Comparison of ENCODE assay signal across 2 cellular contexts in the genomic region with DNA sequence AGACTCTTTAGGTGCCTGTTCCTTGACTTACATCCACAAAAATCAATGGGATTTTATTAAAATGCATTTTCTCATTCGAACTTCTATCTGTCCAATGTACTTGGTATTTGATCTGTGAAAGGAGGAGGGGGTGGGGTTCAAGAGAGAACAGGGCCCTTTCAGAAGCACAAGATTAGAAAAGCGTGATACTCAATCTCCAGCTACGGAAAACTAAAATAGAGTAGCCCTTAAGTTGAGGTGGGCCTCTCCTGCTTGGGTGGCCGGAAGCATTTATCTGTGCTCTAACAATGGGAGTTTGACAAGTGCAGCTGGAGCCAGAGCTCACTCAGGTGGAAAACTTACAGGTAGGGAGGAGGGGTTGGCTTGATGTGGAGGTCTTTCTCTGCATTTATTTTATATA.
A peak's percentile ranks its signal among the peaks of the same experiment; 100 is the strongest.
TF ChIP-seq lines count a peak whose summit lies in the region.

No MANE protein-coding gene starts in this region.

TF ChIP-seq in endothelial cell of umbilical vein, 7 proteins besides CTCF, POLR2A, EP300 and RAD21:
- TF ChIP-seq JUN (IDR thresholded peaks at IDR 0.05; ENCODE audit: borderline replicate concordance, insufficient read depth, insufficient read length, low read depth) = no peak
- peak; percentile 17 for TF ChIP-seq EZH2 (IDR thresholded peaks at IDR 0.05; ENCODE audit: borderline replicate concordance, low read depth, low read length, severe bottlenecking)

TF ChIP-seq in HepG2, 621 proteins besides CTCF, POLR2A, EP300 and RAD21:
- TF ChIP-seq ESRRA (CRISPR knock-in tag; IDR thresholded peaks at IDR 0.05; ENCODE audit: low read depth) = no peak
- TF ChIP-seq, protein P1, sequence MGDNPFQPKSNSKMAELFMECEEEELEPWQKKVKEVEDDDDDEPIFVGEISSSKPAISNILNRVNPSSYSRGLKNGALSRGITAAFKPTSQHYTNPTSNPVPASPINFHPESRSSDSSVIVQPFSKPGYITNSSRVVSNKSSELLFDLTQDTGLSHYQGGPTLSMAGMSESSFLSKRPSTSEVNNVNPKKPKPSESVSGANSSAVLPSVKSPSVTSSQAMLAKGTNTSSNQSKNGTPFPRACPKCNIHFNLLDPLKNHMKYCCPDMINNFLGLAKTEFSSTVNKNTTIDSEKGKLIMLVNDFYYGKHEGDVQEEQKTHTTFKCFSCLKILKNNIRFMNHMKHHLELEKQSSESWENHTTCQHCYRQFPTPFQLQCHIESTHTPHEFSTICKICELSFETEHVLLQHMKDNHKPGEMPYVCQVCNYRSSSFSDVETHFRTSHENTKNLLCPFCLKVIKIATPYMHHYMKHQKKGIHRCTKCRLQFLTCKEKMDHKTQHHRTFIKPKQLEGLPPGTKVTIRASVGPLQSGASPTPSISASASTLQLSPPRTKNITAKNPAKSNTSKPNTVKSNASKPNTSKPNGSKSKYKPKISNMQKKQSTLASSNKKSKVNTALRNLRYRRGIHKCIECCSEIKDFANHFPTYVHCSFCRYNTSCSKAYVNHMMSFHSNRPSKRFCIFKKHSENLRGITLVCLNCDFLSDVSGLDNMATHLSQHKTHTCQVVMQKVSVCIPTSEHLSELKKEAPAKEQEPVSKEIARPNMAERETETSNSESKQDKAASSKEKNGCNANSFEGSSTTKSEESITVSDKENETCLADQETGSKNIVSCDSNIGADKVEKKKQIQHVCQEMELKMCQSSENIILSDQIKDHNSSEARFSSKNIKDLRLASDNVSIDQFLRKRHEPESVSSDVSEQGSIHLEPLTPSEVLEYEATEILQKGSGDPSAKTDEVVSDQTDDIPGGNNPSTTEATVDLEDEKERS (CRISPR knock-in tag; IDR thresholded peaks at IDR 0.05) = no peak
- TF ChIP-seq ZNF704 (CRISPR knock-in tag; IDR thresholded peaks at IDR 0.05; ENCODE audit: borderline replicate concordance) = no peak
- no peak for TF ChIP-seq SIN3A (IDR thresholded peaks at IDR 0.05; ENCODE audit: borderline replicate concordance, low read depth, low read length)
- no peak for TF ChIP-seq ZNF850 (CRISPR knock-in tag; conservative IDR thresholded peaks at IDR 0.05)
- TF ChIP-seq, protein P2, sequence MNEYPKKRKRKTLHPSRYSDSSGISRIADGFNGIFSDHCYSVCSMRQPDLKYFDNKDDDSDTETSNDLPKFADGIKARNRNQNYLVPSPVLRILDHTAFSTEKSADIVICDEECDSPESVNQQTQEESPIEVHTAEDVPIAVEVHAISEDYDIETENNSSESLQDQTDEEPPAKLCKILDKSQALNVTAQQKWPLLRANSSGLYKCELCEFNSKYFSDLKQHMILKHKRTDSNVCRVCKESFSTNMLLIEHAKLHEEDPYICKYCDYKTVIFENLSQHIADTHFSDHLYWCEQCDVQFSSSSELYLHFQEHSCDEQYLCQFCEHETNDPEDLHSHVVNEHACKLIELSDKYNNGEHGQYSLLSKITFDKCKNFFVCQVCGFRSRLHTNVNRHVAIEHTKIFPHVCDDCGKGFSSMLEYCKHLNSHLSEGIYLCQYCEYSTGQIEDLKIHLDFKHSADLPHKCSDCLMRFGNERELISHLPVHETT (CRISPR knock-in tag; conservative IDR thresholded peaks at IDR 0.05) = no peak
- TF ChIP-seq CENPT (CRISPR knock-in tag; IDR thresholded peaks at IDR 0.05; ENCODE audit: low read depth) = no peak
- TF ChIP-seq, protein P3, sequence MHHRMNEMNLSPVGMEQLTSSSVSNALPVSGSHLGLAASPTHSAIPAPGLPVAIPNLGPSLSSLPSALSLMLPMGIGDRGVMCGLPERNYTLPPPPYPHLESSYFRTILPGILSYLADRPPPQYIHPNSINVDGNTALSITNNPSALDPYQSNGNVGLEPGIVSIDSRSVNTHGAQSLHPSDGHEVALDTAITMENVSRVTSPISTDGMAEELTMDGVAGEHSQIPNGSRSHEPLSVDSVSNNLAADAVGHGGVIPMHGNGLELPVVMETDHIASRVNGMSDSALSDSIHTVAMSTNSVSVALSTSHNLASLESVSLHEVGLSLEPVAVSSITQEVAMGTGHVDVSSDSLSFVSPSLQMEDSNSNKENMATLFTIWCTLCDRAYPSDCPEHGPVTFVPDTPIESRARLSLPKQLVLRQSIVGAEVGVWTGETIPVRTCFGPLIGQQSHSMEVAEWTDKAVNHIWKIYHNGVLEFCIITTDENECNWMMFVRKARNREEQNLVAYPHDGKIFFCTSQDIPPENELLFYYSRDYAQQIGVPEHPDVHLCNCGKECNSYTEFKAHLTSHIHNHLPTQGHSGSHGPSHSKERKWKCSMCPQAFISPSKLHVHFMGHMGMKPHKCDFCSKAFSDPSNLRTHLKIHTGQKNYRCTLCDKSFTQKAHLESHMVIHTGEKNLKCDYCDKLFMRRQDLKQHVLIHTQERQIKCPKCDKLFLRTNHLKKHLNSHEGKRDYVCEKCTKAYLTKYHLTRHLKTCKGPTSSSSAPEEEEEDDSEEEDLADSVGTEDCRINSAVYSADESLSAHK (CRISPR knock-in tag; IDR thresholded peaks at IDR 0.05; ENCODE audit: borderline replicate concordance) = no peak
- no peak for TF ChIP-seq ARNTL (CRISPR knock-in tag; IDR thresholded peaks at IDR 0.05)
- TF ChIP-seq ZNF615 (CRISPR knock-in tag; IDR thresholded peaks at IDR 0.05; ENCODE audit: borderline replicate concordance) = no peak
- TF ChIP-seq, protein P4, sequence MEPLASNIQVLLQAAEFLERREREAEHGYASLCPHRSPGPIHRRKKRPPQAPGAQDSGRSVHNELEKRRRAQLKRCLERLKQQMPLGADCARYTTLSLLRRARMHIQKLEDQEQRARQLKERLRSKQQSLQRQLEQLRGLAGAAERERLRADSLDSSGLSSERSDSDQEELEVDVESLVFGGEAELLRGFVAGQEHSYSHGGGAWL (CRISPR knock-in tag; IDR thresholded peaks at IDR 0.05) = no peak
- no peak for TF ChIP-seq THAP11 (CRISPR knock-in tag; IDR thresholded peaks at IDR 0.05)
- TF ChIP-seq HOXA7 (CRISPR knock-in tag; IDR thresholded peaks at IDR 0.05) = no peak
- no peak for TF ChIP-seq RELA (CRISPR knock-in tag; IDR thresholded peaks at IDR 0.05)
